8 cellular contexts compared by ENCODE assay signal in genomic region chr3:42012378-42012934, GRCh38. TPM values are rescaled to one million over a fixed set of nuclear protein-coding genes. Genes with fewer than 3 reads are reported as not detected.
DNase-seq lines count a peak whose midpoint lies in the region; ATAC-seq lines count a peak whose summit lies in the region.

No MANE protein-coding gene starts in this region.

- H3K9me3 ChIP-seq in SJSA1 (replicated peaks): no peaks in the 10 kb centered on the region; the same call in 1 of the 2 replicates
- H3K9me3 ChIP-seq in iPS-20b (ENCODE audit: insufficient read depth, low read depth, low read length): no peaks in the 10 kb centered on the region

- peaks cover 4% of the 10 kb centered on the region; the same call in 1 of the 2 replicates for H3K36me3 ChIP-seq in SJSA1
- H3K36me3 ChIP-seq in iPS-20b (ENCODE audit: insufficient read depth, low read depth, low read length): no peaks in the 10 kb centered on the region

- peaks cover 17% of the 10 kb centered on the region for H3K4me1 ChIP-seq in SJSA1 (replicated peaks)
- peaks cover 11% of the 10 kb centered on the region; the same call in 1 of the 2 replicates for H3K4me1 ChIP-seq in iPS-20b (ENCODE audit: insufficient read depth, low read length)

- peak overlapping the region; percentile 77; the same call in 1 of the 2 replicates for H3K9ac ChIP-seq in iPS-20b (ENCODE audit: low read depth, low read length)

- ATAC-seq in HG02938 (IDR thresholded peaks at IDR 0.05; ENCODE audit: unreplicated experiment): peak; percentile 35

- H3K27me3 ChIP-seq in SJSA1 (replicated peaks): 0 out of 2 replicates have a peak, but pooled peaks cover 3% of the 10 kb centered on the region
- H3K27me3 ChIP-seq in iPS-20b (ENCODE audit: insufficient read depth, low read length): peaks cover 26% of the 10 kb centered on the region; the same call in 1 of the 2 replicates

- peak overlapping the region; percentile 91; the same call in 1 of the 2 replicates for H3K4me3 ChIP-seq in SJSA1
- peak overlapping the region; percentile 90 for H3K4me3 ChIP-seq in iPS-20b (ENCODE audit: low read length)

- DNase-seq in activated gamma-delta T cell treated with Interleukin-2 at 50 U/mL for 16 hours (peak; percentile 10), activated gamma-delta T cell (lab: John Stamatoyannopoulos, UW) (no peak), SJSA1 (ENCODE audit: low read depth in 1 of 2, low spot score in 2 of 2) (no peak), islet precursor cell (no peak), GF-D8 (lab: John Stamatoyannopoulos, UW) (no peak)
- no peak for DNase-seq in activated CD4-positive, alpha-beta T cell treated with anti-CD3 and anti-CD28 coated beads, Interleukin-2, amount 50 U/mL, for 4 hours

- H3K27ac ChIP-seq in SJSA1 (no peak overlapping the region), iPS-20b (ENCODE audit: low read length) (no peak overlapping the region)

RNA-seq across cellular contexts. Expression of gene ULK4, which starts 50.6 kb away (rescaled TPM):
- total RNA-seq in SJSA1 (2014; rRNA removed; shearing (Covaris generic)): 8.5 and 10.9 TPM in 2 replicates
